11 cellular contexts compared by ENCODE assay signal in the genomic region with DNA sequence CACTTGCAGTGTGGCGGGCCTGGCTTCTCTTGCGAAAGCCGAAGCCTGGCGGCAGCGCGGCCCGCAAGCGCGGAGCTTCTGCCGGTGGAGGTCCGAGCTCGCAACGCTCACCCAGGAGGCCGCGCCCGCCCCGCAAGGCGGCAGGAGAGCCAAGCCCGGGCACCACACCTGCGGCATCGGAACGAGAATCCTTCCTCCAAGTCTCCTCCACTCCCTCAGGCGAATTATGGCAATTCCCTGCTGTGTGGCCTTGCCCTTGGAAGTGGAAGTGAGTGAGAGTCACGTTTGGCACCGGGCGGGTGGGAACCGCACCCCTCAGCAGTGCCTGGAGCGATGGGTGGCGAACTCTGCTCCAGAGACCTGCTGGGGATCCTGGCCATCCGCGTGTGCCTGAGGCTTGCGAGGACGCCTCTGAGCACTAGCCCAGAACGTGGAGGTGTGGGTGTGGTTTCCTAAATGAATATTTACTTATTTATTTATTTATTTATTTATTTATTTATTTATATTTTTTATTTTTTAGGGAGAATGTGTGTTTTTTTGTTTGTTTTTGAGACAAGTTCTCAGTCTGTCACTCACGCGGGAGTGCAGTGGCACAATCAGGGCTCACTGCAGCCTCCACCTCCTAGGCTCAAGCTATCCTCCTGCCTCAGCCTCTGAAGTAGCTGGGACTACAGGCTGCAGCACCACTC.
DNase-seq lines count a peak whose midpoint lies in the region; ATAC-seq, FAIRE-seq and TF ChIP-seq lines count a peak whose summit lies in the region.
"Had no signal": no experiment of that assay in that cellular context is flagged by ENCODE, and none has a peak within 500 bp of the region (broad histone marks: within the 10 kb centered on the region; RNA-seq: fewer than 3 reads in every experiment).

No MANE protein-coding gene starts in this region.

- DNase-seq in A549 (ENCODE audit: low read depth in 1 of 2, low spot score in 1 of 2) = no peak
- peak; percentile 30 for DNase-seq in NB4 (ENCODE audit: low read depth)
- DNase-seq in fibroblast of lung (ENCODE audit: low read depth in 2 of 2) = peak; percentile 35 to 48
- DNase-seq in osteoblast (ENCODE audit: insufficient read length, low spot score, missing footprints) = no peak
- DNase-seq in GM10266 (ENCODE audit: extremely low spot score) = no peak
- DNase-seq in activated CD8-positive, alpha-beta T cell treated with anti-CD3 and anti-CD28 coated beads, Interleukin-2, amount 10 ng/mL, durations not matched to agents 7 days and 5 days = no peak
- DNase-seq in NCI-H774 (lab: John Stamatoyannopoulos, UW) = no peak
- DNase-seq: GOT3, NCI-H82, nephron progenitor cell had no signal

- H3K4me1 ChIP-seq in A549 (peaks cover 39% of the 10 kb centered on the region), fibroblast of lung (ENCODE audit: control insufficient read depth, extremely low read depth, insufficient read depth, low read length) (peaks cover 9% of the 10 kb centered on the region), osteoblast (ENCODE audit: insufficient read depth, low read length) (peaks cover 23% of the 10 kb centered on the region)

- TF ChIP-seq CTCF in A549 (IDR thresholded peaks at IDR 0.05) = no peak
- TF ChIP-seq CTCF in NB4 (IDR thresholded peaks at IDR 0.05; ENCODE audit: low read depth, low read length) = no peak
- no peak for TF ChIP-seq CTCF in fibroblast of lung (conservative IDR thresholded peaks at IDR 0.05 in 1 of 2, IDR thresholded peaks at IDR 0.05 in 1 of 2; ENCODE audit: low read depth in 1 of 2, low read length in 2 of 2)
- TF ChIP-seq CTCF in osteoblast (IDR thresholded peaks at IDR 0.05; ENCODE audit: extremely low read depth, low read depth, low read length) = no peak
- no peak for TF ChIP-seq CTCF in GM10266 (IDR thresholded peaks at IDR 0.05; ENCODE audit: control insufficient read depth, insufficient read depth, low read depth, missing control alignments)

- ATAC-seq in A549 (no peak), HG02610 (IDR thresholded peaks at IDR 0.05; ENCODE audit: unreplicated experiment) (no peak)
- ATAC-seq in activated CD8-positive, alpha-beta T cell treated with anti-CD3 and anti-CD28 coated beads, Interleukin-2, amount 10 ng/mL, durations not matched to agents 7 days and 5 days = no peak

- FAIRE-seq in A549 (lab: Jason Lieb, UNC) = no peak

- H3K4me3 Mint-ChIP-seq in activated CD8-positive, alpha-beta T cell treated with anti-CD3 and anti-CD28 coated beads, Interleukin-2, amount 10 ng/mL, durations not matched to agents 7 days and 5 days = no peak overlapping the region
- H3K4me3 Mint-ChIP-seq: nephron progenitor cell had no signal

- 90% methylated on average over 22 of the region's 36 CpGs for WGBS in A549 (ENCODE audit: missing lambda C conversion rate)

- no peaks in the 10 kb centered on the region for H3K79me2 ChIP-seq in fibroblast of lung (ENCODE audit: control insufficient read depth, insufficient read depth, low read length)
- H3K79me2 ChIP-seq in osteoblast (ENCODE audit: insufficient read depth, low read length) = no peaks in the 10 kb centered on the region

- H4K20me1 ChIP-seq in fibroblast of lung (ENCODE audit: control insufficient read depth, extremely low read depth, insufficient read depth, low read length) (no peaks in the 10 kb centered on the region), osteoblast (ENCODE audit: insufficient read depth, low read length) (no peaks in the 10 kb centered on the region)

- TF ChIP-seq POLR2A in A549 (IDR thresholded peaks at IDR 0.05; ENCODE audit: low read length) = no peak
- TF ChIP-seq POLR2A in NB4 (IDR thresholded peaks at IDR 0.05; ENCODE audit: extremely low read depth, insufficient read length) = no peak

- H3K4me3 ChIP-seq in A549 (no peak overlapping the region), NB4 (ENCODE audit: low read depth, low read length) (no peak overlapping the region), fibroblast of lung (replicated peaks in 1 of 4; ENCODE audit: control extremely low read depth in 1 of 4, insufficient read depth in 1 of 4, low read depth in 3 of 4, low read length in 4 of 4) (peak overlapping the region in 2 of 4 experiments; percentile 14 to 32), osteoblast (ENCODE audit: insufficient read depth, low read length) (peak overlapping the region; percentile 36)

- POLR2A ChIA-PET in A549 (lab: Yijun Ruan, JAX) = no interaction called here
- POLR2A ChIA-PET in activated CD8-positive, alpha-beta T cell treated with anti-CD3 and anti-CD28 coated beads, Interleukin-2, amount 10 ng/mL, durations not matched to agents 7 days and 5 days (lab: Charles Lee) = no interaction called here

- no peak for TF ChIP-seq RAD21 in A549 (conservative IDR thresholded peaks at IDR 0.05 in 1 of 2, IDR thresholded peaks at IDR 0.05 in 1 of 2)

- CTCF ChIA-PET in A549 (lab: Yijun Ruan, JAX) = no interaction called here
- CTCF ChIA-PET in activated CD8-positive, alpha-beta T cell treated with anti-CD3 and anti-CD28 coated beads, Interleukin-2, amount 10 ng/mL, durations not matched to agents 7 days and 5 days (lab: Charles Lee) = no interaction called here

- peak overlapping the region in 1 of 2 experiments; percentile 89; a peak in 3 of 6 replicates for H3K27ac ChIP-seq in A549
- H3K27ac ChIP-seq in fibroblast of lung (ENCODE audit: insufficient read depth, low read length) = no peak overlapping the region
- no peak overlapping the region for H3K27ac ChIP-seq in osteoblast (ENCODE audit: low read depth, low read length)

- H3K9me3 ChIP-seq in A549 (no peaks in the 10 kb centered on the region), fibroblast of lung (ENCODE audit: control insufficient read depth, insufficient read depth, low read depth, low read length) (no peaks in the 10 kb centered on the region), osteoblast (ENCODE audit: low read depth, low read length) (no peaks in the 10 kb centered on the region)

- H3K4me2 ChIP-seq in A549 (no peak overlapping the region), fibroblast of lung (ENCODE audit: extremely low read depth, insufficient read depth, low read length) (peak overlapping the region; percentile 84), osteoblast (ENCODE audit: insufficient read depth, low read length) (peak overlapping the region; percentile 21)

- no peak overlapping the region for H3K27ac Mint-ChIP-seq in activated CD8-positive, alpha-beta T cell treated with anti-CD3 and anti-CD28 coated beads, Interleukin-2, amount 10 ng/mL, durations not matched to agents 7 days and 5 days
- H3K27ac Mint-ChIP-seq: nephron progenitor cell had no signal

- H2AFZ ChIP-seq in fibroblast of lung (ENCODE audit: low read length) (peak overlapping the region; percentile 90), osteoblast (ENCODE audit: low read length) (no peak overlapping the region)

- no peak overlapping the region for H3K9ac ChIP-seq in fibroblast of lung (ENCODE audit: insufficient read depth, low read length)

- TF ChIP-seq EP300 in A549 (IDR thresholded peaks at IDR 0.05) = no peak

- H3K27me3 ChIP-seq in fibroblast of lung (ENCODE audit: control insufficient read depth, insufficient read depth, low read length) (no peaks in the 10 kb centered on the region), osteoblast (ENCODE audit: insufficient read depth, low read length) (no peaks in the 10 kb centered on the region)

- H3K36me3 Mint-ChIP-seq in activated CD8-positive, alpha-beta T cell treated with anti-CD3 and anti-CD28 coated beads, Interleukin-2, amount 10 ng/mL, durations not matched to agents 7 days and 5 days (ENCODE audit: low read depth) = no peaks in the 10 kb centered on the region

- no peaks in the 10 kb centered on the region for H3K4me1 Mint-ChIP-seq in activated CD8-positive, alpha-beta T cell treated with anti-CD3 and anti-CD28 coated beads, Interleukin-2, amount 10 ng/mL, durations not matched to agents 7 days and 5 days (ENCODE audit: low read depth)

- H3K9me3 Mint-ChIP-seq in activated CD8-positive, alpha-beta T cell treated with anti-CD3 and anti-CD28 coated beads, Interleukin-2, amount 10 ng/mL, durations not matched to agents 7 days and 5 days (ENCODE audit: insufficient read depth) = no peaks in the 10 kb centered on the region
- H3K9me3 Mint-ChIP-seq: nephron progenitor cell had no signal

- H3K36me3 ChIP-seq in fibroblast of lung (ENCODE audit: control insufficient read depth, insufficient read depth, low read length) (no peaks in the 10 kb centered on the region), osteoblast (ENCODE audit: insufficient read depth, low read length) (no peaks in the 10 kb centered on the region)

- H3K27me3 Mint-ChIP-seq in activated CD8-positive, alpha-beta T cell treated with anti-CD3 and anti-CD28 coated beads, Interleukin-2, amount 10 ng/mL, durations not matched to agents 7 days and 5 days (ENCODE audit: low read depth) = peaks cover 15% of the 10 kb centered on the region

TF ChIP-seq in A549, 52 proteins besides CTCF, POLR2A, EP300 and RAD21:
- TF ChIP-seq JUN (IDR thresholded peaks at IDR 0.05) (no peak), ZC3H11A (IDR thresholded peaks at IDR 0.05) (peak; percentile 25; the same call in 1 of the 2 replicates)

Comparison
In these comparisons a context has a peak if more than half of its experiments do, and no peak if none do; other contexts are left out.
1. DNase-seq: peak in NB4 (single experiment) and fibroblast of lung (2 of 2); none in A549 (0 of 2), osteoblast (single experiment), GM10266 (single experiment), activated CD8-positive, alpha-beta T cell treated with anti-CD3 and anti-CD28 coated beads, Interleukin-2, amount 10 ng/mL, durations not matched to agents 7 days and 5 days (single experiment) and NCI-H774 (single experiment).